Comparison of ENCODE assay signal across 25 cellular contexts in genomic region chr12:79877246-79877645, GRCh38. TPM values are rescaled to one million over a fixed set of nuclear protein-coding genes. Genes with fewer than 3 reads are reported as not detected.
DNase-seq lines count a peak whose midpoint lies in the region; ATAC-seq and TF ChIP-seq lines count a peak whose summit lies in the region.
"Had no signal": no experiment of that assay in that cellular context is flagged by ENCODE, and none has a peak within 500 bp of the region (broad histone marks: within the 10 kb centered on the region; RNA-seq: fewer than 3 reads in every experiment).

No MANE protein-coding gene starts in this region.

- H2BK12ac ChIP-seq in H9 (ENCODE audit: insufficient read length, low read depth, low read length) = no peak overlapping the region

- no peak overlapping the region for H2BK5ac ChIP-seq in H9 (ENCODE audit: insufficient read length, low read length)

- TF ChIP-seq CTCF in HEK293 (tag by site-specific recombination; IDR thresholded peaks at IDR 0.05) = no peak
- TF ChIP-seq CTCF in fibroblast of pulmonary artery (IDR thresholded peaks at IDR 0.05; ENCODE audit: low read length, missing control alignments) = no peak
- TF ChIP-seq CTCF in thyroid gland (IDR thresholded peaks at IDR 0.05) = no peak
- TF ChIP-seq CTCF in progenitor cell of endocrine pancreas (IDR thresholded peaks at IDR 0.05; ENCODE audit: unreplicated experiment) = no peak
- no peak for TF ChIP-seq CTCF in H9 (conservative IDR thresholded peaks at IDR 0.05)

- H3K4me1 ChIP-seq in HEK293 (ENCODE audit: control insufficient read depth, insufficient read depth, low read length) (no peaks in the 10 kb centered on the region), thyroid gland (peaks cover 34 to 54% of the 10 kb centered on the region in 2 donors), H9 (ENCODE audit: insufficient read depth, low read length) (peaks cover 2% of the 10 kb centered on the region; the same call in 1 of the 2 replicates)
- H3K4me1 ChIP-seq: BE2C had no signal

- H3K27me3 Mint-ChIP-seq in T-helper 17 cell (no peaks in the 10 kb centered on the region), progenitor cell of endocrine pancreas (no peaks in the 10 kb centered on the region), H9 (ENCODE audit: low read depth) (no peaks in the 10 kb centered on the region)
- H3K27me3 Mint-ChIP-seq: CD4-positive, alpha-beta T cell; CD8-positive, alpha-beta memory T cell had no signal

- 94 to 95% methylated on average over 8 of the region's 8 CpGs for WGBS in thyroid gland, 2 donors
- WGBS in H9 (ENCODE audit: extremely low coverage, insufficient read length, low lambda C conversion rate) = no CpG with 5 or more reads among the region's 8 CpGs

- H3K36me3 Mint-ChIP-seq in T-helper 17 cell (ENCODE audit: low read depth) (no peaks in the 10 kb centered on the region), progenitor cell of endocrine pancreas (ENCODE audit: insufficient read depth) (peaks cover 2% of the 10 kb centered on the region), H9 (ENCODE audit: insufficient read depth in 1 of 3, low read depth in 3 of 3) (peaks cover 2 to 10% (median 5%) of the 10 kb centered on the region in 3 experiments; a peak in 6 of 7 replicates)

- H3K79me1 ChIP-seq in H9 (ENCODE audit: insufficient read depth, low read depth, low read length, poor library complexity, severe bottlenecking) = peaks cover 4% of the 10 kb centered on the region

- H3K23me2 ChIP-seq in H9 (ENCODE audit: insufficient read length, low read depth, low read length, poor library complexity, severe bottlenecking) = no peaks in the 10 kb centered on the region

- no peak overlapping the region for H2BK120ac ChIP-seq in H9 (ENCODE audit: low read depth, low read length, poor library complexity, severe bottlenecking)

- no peak overlapping the region for H3K56ac ChIP-seq in H9 (ENCODE audit: insufficient read length, low read depth, low read length)

- H3K4me2 ChIP-seq in H9 (ENCODE audit: insufficient read depth, insufficient read length, low read length) = no peak overlapping the region
- H3K4me2 ChIP-seq: A549 had no signal

- no peaks in the 10 kb centered on the region for H3K36me3 ChIP-seq in HEK293 (ENCODE audit: control insufficient read depth in 2 of 2, insufficient read depth in 1 of 2, low read length in 2 of 2)
- H3K36me3 ChIP-seq in thyroid gland = no peaks in the 10 kb centered on the region
- H3K36me3 ChIP-seq: BE2C had no signal

- H3K79me2 ChIP-seq in H9 (ENCODE audit: insufficient read depth, low read length) = peaks cover 3% of the 10 kb centered on the region; the same call in 1 of the 2 replicates

- no peak overlapping the region for H3K9ac ChIP-seq in H9 (ENCODE audit: extremely low read depth, insufficient read length, low read length)
- H3K9ac ChIP-seq: BLaER1 treated with 17β-estradiol and CSF1 and Interleukin-3, amounts not matched to agents 10 nM and 100 nM; GM23248 had no signal

- H3K14ac ChIP-seq in H9 (ENCODE audit: insufficient read depth, low read length) = no peak overlapping the region

- no peak overlapping the region for H2AFZ ChIP-seq in H9 (ENCODE audit: low read length)
- H2AFZ ChIP-seq: GM23248 had no signal

- no peak overlapping the region for H4K91ac ChIP-seq in H9 (ENCODE audit: insufficient read length, low read depth, low read length)

- H3K27ac Mint-ChIP-seq in T-helper 17 cell (peak overlapping the region; percentile 21), progenitor cell of endocrine pancreas (no peak overlapping the region), H9 (peak overlapping the region in 1 of 3 experiments; percentile 14; a peak in 2 of 7 replicates)

- no peak for ATAC-seq in T-helper 17 cell
- ATAC-seq in left colon = no peak
- ATAC-seq: A549, GM12878, HCT116 had no signal

- H3K4me1 Mint-ChIP-seq in T-helper 17 cell (peaks cover 57% of the 10 kb centered on the region), progenitor cell of endocrine pancreas (ENCODE audit: low read depth) (peaks cover 6% of the 10 kb centered on the region), H9 (peaks cover 44 to 51% of the 10 kb centered on the region in 2 experiments)

- no peak overlapping the region for H2BK20ac ChIP-seq in H9 (ENCODE audit: low read depth, low read length, poor library complexity, severe bottlenecking)

- no peaks in the 10 kb centered on the region for H3K9me3 Mint-ChIP-seq in progenitor cell of endocrine pancreas (ENCODE audit: low read depth)
- no peaks in the 10 kb centered on the region for H3K9me3 Mint-ChIP-seq in H9
- H3K9me3 Mint-ChIP-seq: CD14-positive monocyte; CD4-positive, alpha-beta T cell; CD8-positive, alpha-beta memory T cell; HFFc6 had no signal

- no peak overlapping the region for H2AK5ac ChIP-seq in H9 (ENCODE audit: insufficient read length, low read length)

- no peak overlapping the region for H3K4me3 Mint-ChIP-seq in T-helper 17 cell
- H3K4me3 Mint-ChIP-seq in progenitor cell of endocrine pancreas (ENCODE audit: low read depth) = no peak overlapping the region
- H3K4me3 Mint-ChIP-seq in H9 = no peak overlapping the region
- H3K4me3 Mint-ChIP-seq: CD14-positive monocyte; CD4-positive, alpha-beta T cell; CD8-positive, alpha-beta memory T cell; HFFc6 had no signal

- POLR2A ChIA-PET in HEK293 (lab: Yijun Ruan, JAX) = no interaction called here

- H4K8ac ChIP-seq in H9 (replicated peaks; ENCODE audit: insufficient read length, low read depth, low read length) = no peak overlapping the region

- intact Hi-C loops in thyroid gland (cut with DNase I) (no loop called here), left colon (cut with DNase I, micrococcal nuclease) (no loop called here)

- no peak overlapping the region for H3K18ac ChIP-seq in H9 (ENCODE audit: insufficient read length, low read depth, low read length)

- H3K4ac ChIP-seq in H9 (ENCODE audit: low read depth, low read length) = no peak overlapping the region

- H3K4me3 ChIP-seq in HEK293 (ENCODE audit: low read depth, low read length) = no peak overlapping the region
- H3K4me3 ChIP-seq in fibroblast of pulmonary artery (replicated peaks; ENCODE audit: low read depth, low read length) = no peak overlapping the region
- H3K4me3 ChIP-seq in thyroid gland (replicated peaks in 1 of 3) = no peak overlapping the region
- H3K4me3 ChIP-seq: A549; BLaER1 treated with 17β-estradiol and CSF1 and Interleukin-3, amounts not matched to agents 10 nM and 100 nM; GM12878; GM23248 had no signal

- H4K20me1 ChIP-seq in H9 (ENCODE audit: control insufficient read depth, insufficient read depth, insufficient read length) = peaks cover 2% of the 10 kb centered on the region

- no peak overlapping the region for H3K23ac ChIP-seq in H9 (ENCODE audit: insufficient read length, low read depth, low read length)

- no peak for TF ChIP-seq POLR2A in thyroid gland (IDR thresholded peaks at IDR 0.05)

- H4K5ac ChIP-seq in H9 (ENCODE audit: insufficient read length, low read depth, low read length) = no peak overlapping the region

- no peak for DNase-seq in T-helper 17 cell
- DNase-seq in fibroblast of pulmonary artery (ENCODE audit: low read depth) = peak; percentile 57
- DNase-seq in thyroid gland = no peak
- no peak for DNase-seq in left colon
- DNase-seq in progenitor cell of endocrine pancreas (ENCODE audit: low spot score, unreplicated experiment) = no peak
- no peak for DNase-seq in H9
- DNase-seq: 8988T; ACHN; AML-193; BE2C; CD4-positive, alpha-beta T cell; CD8-positive, alpha-beta memory T cell; DMS 273 treated with DMSO at 0.1 percent for 48 hours; DMS79; EL; GDM1; GM23248; H7; HFFc6 had no signal

- CTCF ChIA-PET in HEK293 (lab: Yijun Ruan, JAX) = no interaction called here

- no peak overlapping the region for H3K27ac ChIP-seq in HEK293 (ENCODE audit: extremely low read depth, low read depth, low read length)
- H3K27ac ChIP-seq in thyroid gland = peak overlapping the region in 2 of 3 donors; percentile 19 to 89
- H3K27ac ChIP-seq in H9 (ENCODE audit: insufficient read length, low read depth, low read length) = no peak overlapping the region
- H3K27ac ChIP-seq: A549; BLaER1 treated with 17β-estradiol and CSF1 and Interleukin-3, amounts not matched to agents 10 nM and 100 nM; GM23248 had no signal

- no peaks in the 10 kb centered on the region for H3K27me3 ChIP-seq in thyroid gland
- H3K27me3 ChIP-seq in H9 (ENCODE audit: insufficient read depth, low read length) = no peaks in the 10 kb centered on the region
- H3K27me3 ChIP-seq: BE2C; BLaER1 treated with 17β-estradiol and CSF1 and Interleukin-3, amounts not matched to agents 10 nM and 100 nM had no signal

- no peak overlapping the region for H3T11ph ChIP-seq in H9 (ENCODE audit: low read length)

- H3K9me3 ChIP-seq in HEK293 (ENCODE audit: control insufficient read depth, insufficient read depth, low read depth, low read length) (no peaks in the 10 kb centered on the region), T-helper 17 cell (ENCODE audit: control insufficient read depth, low read length, poor library complexity, severe bottlenecking) (no peaks in the 10 kb centered on the region), thyroid gland (no peaks in the 10 kb centered on the region), H9 (ENCODE audit: control insufficient read depth, low read depth, low read length) (no peaks in the 10 kb centered on the region)
- H3K9me3 ChIP-seq: A549, BE2C had no signal

- no peak overlapping the region for H2BK15ac ChIP-seq in H9 (ENCODE audit: low read depth, low read length)

TF ChIP-seq in HEK293, 187 proteins besides CTCF, POLR2A, EP300 and RAD21:
- TF ChIP-seq PRDM1 (tag by site-specific recombination; IDR thresholded peaks at IDR 0.05) (peak; percentile 46; the same call in 1 of the 2 replicates), ZNF561 (tag by site-specific recombination; IDR thresholded peaks at IDR 0.05; ENCODE audit: borderline replicate concordance) (no peak)
TF ChIP-seq in HEK293: peak in this region for 1.

RNA-seq across cellular contexts. Expression of gene PPP1R12A, which starts 57.7 kb away (rescaled TPM):
- total RNA-seq in T-helper 17 cell (100 to 1,000 TPM; 110 to 118 TPM), thyroid gland (100 to 1,000 TPM in 2 of 4 donors, 10 to 100 TPM in 2; 90.0 to 128 (median 100) TPM), left colon (10 to 100 TPM; 61.4 to 87.6 TPM), progenitor cell of endocrine pancreas (73.2 and 82.9 TPM in 2 replicates), H9 (2021) (93.5 and 96.7 TPM in 2 replicates)

Comparison
In these comparisons a context has a peak if more than half of its experiments do, and no peak if none do; other contexts are left out.
1. H3K27ac ChIP-seq: peak in thyroid gland (2 of 3); none in HEK293 (single experiment) and H9 (single experiment).